8 cellular contexts compared by ENCODE assay signal in the genomic region with DNA sequence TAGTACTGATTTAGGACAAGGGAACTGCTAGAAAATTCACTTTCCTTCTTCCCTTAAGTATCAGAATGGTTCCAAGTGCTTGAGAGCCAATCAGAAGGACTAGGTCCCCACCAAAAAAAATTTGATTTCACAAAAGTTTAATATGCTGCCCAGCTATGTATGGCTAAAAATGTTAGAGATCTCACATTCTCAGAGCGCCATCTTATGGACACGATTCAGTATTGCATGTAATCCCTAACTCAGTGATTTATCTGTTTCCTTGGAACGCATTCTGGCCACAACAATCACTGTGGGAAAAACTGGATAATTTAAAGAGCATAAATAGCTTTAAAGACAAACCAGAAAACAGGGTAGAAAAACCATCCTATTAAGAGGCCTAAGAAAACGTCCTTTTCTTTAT.
DNase-seq lines count a peak whose midpoint lies in the region; ATAC-seq and TF ChIP-seq lines count a peak whose summit lies in the region.

No MANE protein-coding gene starts in this region.

- intact Hi-C loops in spleen (cut with DNase I; ENCODE audit: low total_unique reads): loop anchor here (10.0 kb wide), 1 partner anchor 336 kb away; no protein-coding TSS in a partner anchor

- WGBS in spleen, 5 donors: 0 to 9% (median 3%) methylated on average over 4 of the region's 4 CpGs

- H3K9me3 ChIP-seq in right atrium auricular region (no peaks in the 10 kb centered on the region), spleen (no peaks in the 10 kb centered on the region)

- H3K4me3 ChIP-seq in right atrium auricular region: no peak overlapping the region
- H3K4me3 ChIP-seq in spleen: no peak overlapping the region

- TF ChIP-seq CTCF in VCaP (conservative IDR thresholded peaks at IDR 0.05) (peak; percentile 73), right atrium auricular region (IDR thresholded peaks at IDR 0.05) (peak; percentile 33 to 75), spleen (IDR thresholded peaks at IDR 0.05 in 8 of 11, conservative IDR thresholded peaks at IDR 0.05 in 3 of 11) (peak in 10 of 11 experiments; percentile 32 to 65 (median 54))

- ATAC-seq in HG03442 (IDR thresholded peaks at IDR 0.05; ENCODE audit: unreplicated experiment): no peak

- H3K4me1 ChIP-seq in right atrium auricular region (no peaks in the 10 kb centered on the region), spleen (no peaks in the 10 kb centered on the region)

- H3K27me3 ChIP-seq in right atrium auricular region: no peaks in the 10 kb centered on the region
- H3K27me3 ChIP-seq in spleen (replicated peaks in 1 of 7): no peaks in the 10 kb centered on the region

- no peaks in the 10 kb centered on the region for H3K36me3 ChIP-seq in right atrium auricular region
- no peaks in the 10 kb centered on the region for H3K36me3 ChIP-seq in spleen

- DNase-seq in DMS53 (lab: John Stamatoyannopoulos, UW) (peak; percentile 66), KG1 (lab: John Stamatoyannopoulos, UW) (peak; percentile 1), right atrium auricular region (ENCODE audit: low spot score) (no peak), spleen (no peak)
- no peak for DNase-seq in effector CD4-positive, alpha-beta T cell
- DNase-seq in stimulated activated CD4-positive, alpha-beta T cell treated with anti-CD3 and anti-CD28 coated beads, Interleukin-4, amount 100 ng/mL, for 24 hours: no peak

- no peak overlapping the region for H3K27ac ChIP-seq in VCaP
- H3K27ac ChIP-seq in right atrium auricular region: no peak overlapping the region
- no peak overlapping the region for H3K27ac ChIP-seq in spleen

- no peak for TF ChIP-seq POLR2A in spleen (IDR thresholded peaks at IDR 0.05)

Comparison
In these comparisons a context has a peak if more than half of its experiments do, and no peak if none do; other contexts are left out.
1. DNase-seq: peak in DMS53 (single experiment) and KG1 (single experiment); none in right atrium auricular region (single experiment), spleen (single experiment), effector CD4-positive, alpha-beta T cell (single experiment) and stimulated activated CD4-positive, alpha-beta T cell treated with anti-CD3 and anti-CD28 coated beads, Interleukin-4, amount 100 ng/mL, for 24 hours (single experiment).
2. Peak in every context shown above with its lines, with median percentiles within 50 percentile points of each other: CTCF ChIP-seq.